ENCODE assay signal across 15 cellular contexts in the genomic region with DNA sequence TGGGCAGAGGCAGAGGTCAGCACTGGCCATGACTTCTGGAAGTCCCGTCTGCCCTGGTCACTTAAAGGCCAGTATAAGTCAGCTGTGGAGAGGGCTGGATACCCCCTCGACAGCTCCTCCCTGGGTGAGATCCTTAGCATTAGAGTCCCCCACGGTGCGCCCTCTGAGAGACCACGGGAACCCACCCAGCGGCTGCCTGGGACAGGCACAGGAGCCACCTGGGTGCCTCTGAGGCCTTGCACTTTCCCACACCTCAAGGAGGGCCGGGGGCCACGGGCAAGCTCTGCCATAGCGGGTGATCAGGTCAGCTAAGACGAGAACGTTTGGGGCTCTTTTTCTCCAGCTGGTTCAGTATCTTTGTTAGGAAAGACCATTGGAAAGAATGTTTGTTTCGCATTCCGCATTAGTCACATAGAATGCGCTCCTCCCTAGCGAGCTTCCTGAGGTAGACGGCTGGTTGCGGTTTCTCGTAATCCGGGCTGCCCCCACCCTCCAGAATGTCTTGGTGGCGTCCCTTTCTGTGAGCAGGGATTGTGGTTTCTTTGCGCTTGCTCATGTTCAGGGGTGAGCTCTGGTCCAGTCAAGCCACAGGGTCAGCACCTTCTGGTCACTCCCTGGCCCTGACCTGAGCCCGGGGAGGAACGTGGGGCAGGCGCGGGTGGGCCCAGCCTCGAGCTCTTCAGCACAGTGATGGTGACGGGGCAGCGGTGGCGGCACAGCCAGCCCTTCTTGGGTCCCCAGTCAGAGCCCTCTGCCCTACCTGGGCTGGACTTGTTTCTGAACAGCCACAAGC. TPM values are rescaled to one million over a fixed set of nuclear protein-coding genes. Genes with fewer than 3 reads are reported as not detected.
A peak's percentile ranks its signal among the peaks of the same experiment; 100 is the strongest.
DNase-seq lines count a peak whose midpoint lies in the region; ATAC-seq and TF ChIP-seq lines count a peak whose summit lies in the region.
"Had no signal": no experiment of that assay in that cellular context is flagged by ENCODE, and none has a peak within 500 bp of the region (broad histone marks: within the 10 kb centered on the region; RNA-seq: fewer than 3 reads in every experiment).

No MANE protein-coding gene starts in this region.

- peak overlapping the region; percentile 69 for H3K27ac ChIP-seq in ACC112 (ENCODE audit: low read depth, low read length)
- no peak overlapping the region for H3K27ac ChIP-seq in IMR-90 (ENCODE audit: insufficient read depth, low read length)
- H3K27ac ChIP-seq: esophagus squamous epithelium, SK-N-MC, upper lobe of left lung had no signal

- peak overlapping the region; percentile 5; the same call in 1 of the 2 replicates for H3K4ac ChIP-seq in IMR-90 (ENCODE audit: low read depth, low read length)

- no peak overlapping the region for H3K4me2 ChIP-seq in IMR-90 (ENCODE audit: low read depth, low read length)

- peaks cover 11% of the 10 kb centered on the region for H3K4me1 ChIP-seq in ACC112 (ENCODE audit: control insufficient read depth, insufficient read depth, low read length, unreplicated experiment)
- H3K4me1 ChIP-seq in IMR-90 (ENCODE audit: control insufficient read depth, insufficient read depth, low read length), result peaks cover 2% of the 10 kb centered on the region; the same call in 1 of the 2 replicates
- H3K4me1 ChIP-seq: upper lobe of left lung had no signal

- 98% methylated on average over 8 of the region's 29 CpGs; no CpG with 5 or more reads in 1 of the 2 experiments for WGBS in IMR-90 (ENCODE audit: extremely low coverage in 2 of 2, insufficient read length in 1 of 2), 2 experiments

- 0 out of 2 replicates have a peak overlapping the region, but pooled peaks have one; percentile 1 for H3K14ac ChIP-seq in IMR-90 (replicated peaks; ENCODE audit: low read depth, low read length)

- H2BK120ac ChIP-seq in IMR-90 (ENCODE audit: low read depth, low read length), result no peak overlapping the region

- H3K4me3 ChIP-seq in ACC112 (ENCODE audit: low read depth, low read length), result no peak overlapping the region
- no peak overlapping the region for H3K4me3 ChIP-seq in IMR-90 (ENCODE audit: insufficient read depth, low read depth, low read length)
- H3K4me3 ChIP-seq in cardiac fibroblast (replicated peaks in 1 of 2; ENCODE audit: low read depth in 2 of 2, low read length in 2 of 2), result no peak overlapping the region
- H3K4me3 ChIP-seq: esophagus squamous epithelium, SK-N-MC, upper lobe of left lung had no signal

- no peak overlapping the region for H2BK5ac ChIP-seq in IMR-90 (ENCODE audit: low read depth, low read length, poor library complexity, severe bottlenecking)

- intact Hi-C loops in IMR-90 (cut with micrococcal nuclease), result no loop called here

- H3K9me1 ChIP-seq in IMR-90 (ENCODE audit: insufficient read depth, low read length), result peaks cover 6% of the 10 kb centered on the region; the same call in 1 of the 2 replicates

- no peak overlapping the region for H2AFZ ChIP-seq in ACC112 (ENCODE audit: low read length, unreplicated experiment)
- peak overlapping the region; percentile 23 for H2AFZ ChIP-seq in IMR-90 (replicated peaks; ENCODE audit: low read length, poor library complexity)

- H3K9ac ChIP-seq in IMR-90 (ENCODE audit: low read depth, low read length), result no peak overlapping the region

- peaks cover 10 to 40% of the 10 kb centered on the region in 2 experiments; a peak in 2 of 4 replicates for H3K79me1 ChIP-seq in IMR-90 (ENCODE audit: low read depth in 1 of 2, low read length in 2 of 2)

- TF ChIP-seq CTCF in IMR-90 (conservative IDR thresholded peaks at IDR 0.05; ENCODE audit: low read depth, low read length), result no peak
- TF ChIP-seq CTCF in cardiac fibroblast (IDR thresholded peaks at IDR 0.05; ENCODE audit: low read depth, low read length), result no peak

- in situ Hi-C loops in IMR-90 (cut with MboI; ENCODE audit: low sequenced_read_pairs), result no loop called here

- H4K5ac ChIP-seq in IMR-90 (ENCODE audit: low read depth, low read length), result no peak overlapping the region

- H4K8ac ChIP-seq in IMR-90 (ENCODE audit: low read depth in 2 of 2, low read length in 2 of 2), result peak overlapping the region in 1 of 2 experiments; percentile 47; a peak in 1 of 4 replicates

- no peak for TF ChIP-seq POLR2A in IMR-90 (IDR thresholded peaks at IDR 0.05; ENCODE audit: low read depth, low read length)

- no peak overlapping the region for H3K23ac ChIP-seq in IMR-90 (ENCODE audit: low read depth, low read length)

- BruUV-seq in IMR-90 (replicated peaks; lab: Mats Ljungman, UMichigan), result no TSS peak

- peaks cover 3% of the 10 kb centered on the region for H3K79me2 ChIP-seq in ACC112 (ENCODE audit: control insufficient read depth, insufficient read depth, low read length, unreplicated experiment)

- POLR2A ChIA-PET in IMR-90 (lab: Charles Lee; ENCODE audit: unreplicated experiment), result interaction anchor here (0.8 kb wide), 1 partner anchor 38 kb away, joined by 5 read pairs; no protein-coding TSS in a partner anchor

- no peak for TF ChIP-seq RAD21 in IMR-90 (IDR thresholded peaks at IDR 0.05; ENCODE audit: low read length)

- ATAC-seq in IMR-90 (ENCODE audit: low read depth) (no peak), GM21717 (IDR thresholded peaks at IDR 0.05; ENCODE audit: unreplicated experiment) (no peak), GM18907 (IDR thresholded peaks at IDR 0.05; ENCODE audit: unreplicated experiment) (no peak)

- no peaks in the 10 kb centered on the region for H3K9me3 ChIP-seq in IMR-90 (ENCODE audit: control insufficient read depth, insufficient read depth, low read length)
- H3K9me3 ChIP-seq: esophagus squamous epithelium, upper lobe of left lung had no signal

- no peak overlapping the region for H3K18ac ChIP-seq in IMR-90 (ENCODE audit: low read depth, low read length)

- H3K27me3 ChIP-seq in ACC112 (ENCODE audit: insufficient read depth, low read length) (no peaks in the 10 kb centered on the region), IMR-90 (ENCODE audit: control insufficient read depth, insufficient read depth, low read length) (no peaks in the 10 kb centered on the region)
- H3K27me3 ChIP-seq: esophagus squamous epithelium, upper lobe of left lung had no signal

- no peak overlapping the region for H2BK20ac ChIP-seq in IMR-90 (ENCODE audit: low read depth, low read length)

- dilution Hi-C loops in IMR-90 (cut with HindIII; ENCODE audit: low sequenced_read_pairs, unreplicated experiment), result no loop called here

- H2AK9ac ChIP-seq in IMR-90 (replicated peaks; ENCODE audit: low read depth, low read length, poor library complexity), result peak overlapping the region; percentile 76

- H4K20me1 ChIP-seq in IMR-90 (ENCODE audit: insufficient read depth, low read length), result peaks cover 13% of the 10 kb centered on the region

- no peak overlapping the region; the same call in 1 of the 2 replicates for H3K56ac ChIP-seq in IMR-90 (ENCODE audit: extremely low read depth, insufficient read depth, low read length)

- no peak overlapping the region for H2AK5ac ChIP-seq in IMR-90 (ENCODE audit: low read depth, low read length)

- H3K36me3 ChIP-seq in ACC112 (ENCODE audit: insufficient read depth, low read length) (no peaks in the 10 kb centered on the region; the same call in 1 of the 2 replicates), IMR-90 (ENCODE audit: control insufficient read depth, insufficient read depth, low read length) (peaks cover 58% of the 10 kb centered on the region)

- CTCF ChIA-PET in IMR-90 (lab: Yijun Ruan, JAX), result interaction anchor here (1.4 kb wide), 1 partner anchor 40 kb away, joined by 7 read pairs; a partner anchor contains a TSS

- DNase-seq in IMR-90, result peak; percentile 53
- DNase-seq in cardiac fibroblast (ENCODE audit: low read depth in 2 of 2), result peak; percentile 65 to 84
- DNase-seq in myocyte (ENCODE audit: low read depth), result peak; percentile 97
- DNase-seq in NCI-H2081 treated with DMSO at 0.1 percent for 48 hours (lab: John Stamatoyannopoulos, UW), result no peak
- no peak for DNase-seq in DMS153 treated with DMSO at 0.1 percent for 48 hours (lab: John Stamatoyannopoulos, UW; ENCODE audit: unreplicated experiment)
- DNase-seq: activated CD4-positive, alpha-beta T cell treated with anti-CD3 and anti-CD28 coated beads for 48 hours; caudate nucleus; esophagus squamous epithelium; naive B cell; NCI-H526 treated with DMSO at 0.1 percent for 48 hours had no signal

- no peak overlapping the region for H2BK15ac ChIP-seq in IMR-90 (ENCODE audit: low read depth, low read length)

- H4K91ac ChIP-seq in IMR-90 (ENCODE audit: insufficient read depth, low read depth, low read length), result 0 out of 2 replicates have a peak overlapping the region, but pooled peaks have one; percentile 16

TF ChIP-seq in IMR-90, 13 proteins besides CTCF, POLR2A, EP300 and RAD21:
- TF ChIP-seq MAZ (IDR thresholded peaks at IDR 0.05; ENCODE audit: borderline replicate concordance, low read depth, low read length), result peak; percentile 77; the same call in 1 of the 2 replicates
- no peak for TF ChIP-seq SMC3 (IDR thresholded peaks at IDR 0.05; ENCODE audit: low read depth, low read length)

RNA-seq across cellular contexts. Expression of a gene that starts 25.2 kb away (rescaled TPM):
- total RNA-seq in IMR-90 (2012; rRNA removed), result 12.7 and 15.3 TPM in 2 replicates
- 41.2 and 61.6 TPM in 2 replicates for polyA plus RNA-seq in IMR-90 (2012; rRNA removed)
- polyA plus RNA-seq in IMR-90 (2012; cell fraction: cytosol; rRNA removed), result 33.9 and 84.6 TPM in 2 replicates
- 163 and 393 TPM in 2 replicates for polyA plus RNA-seq in IMR-90 (2012; cell fraction: nucleus; rRNA removed; ENCODE audit: low replicate concordance)
- 51.2 and 61.2 TPM in 2 replicates for total RNA-seq in myocyte
- polyA plus RNA-seq in myocyte (2012), result 56.2 TPM

RNA-seq across cellular contexts. Expression of a gene that starts 26.5 kb away (rescaled TPM):
- 1.3 and 1.4 TPM in 2 replicates for total RNA-seq in IMR-90 (2012; rRNA removed)
- polyA plus RNA-seq in IMR-90 (2012; rRNA removed), result 9.6 and 11.1 TPM in 2 replicates
- 2.9 and 4.0 TPM in 2 replicates for polyA plus RNA-seq in IMR-90 (2012; cell fraction: cytosol; rRNA removed)
- 68.1 and 156 TPM in 2 replicates for polyA plus RNA-seq in IMR-90 (2012; cell fraction: nucleus; rRNA removed; ENCODE audit: low replicate concordance)
- 15.0 and 17.2 TPM in 2 replicates for total RNA-seq in myocyte
- 8.7 TPM for polyA plus RNA-seq in myocyte (2012)

RNA-seq across cellular contexts. Expression of a gene that starts 26.8 kb away (rescaled TPM):
- total RNA-seq in IMR-90 (2012; rRNA removed), result 68.5 and 73.3 TPM in 2 replicates
- 80.4 and 87.2 TPM in 2 replicates for polyA plus RNA-seq in IMR-90 (2012; rRNA removed)
- polyA plus RNA-seq in IMR-90 (2012; cell fraction: cytosol; rRNA removed), result 85.4 and 140 TPM in 2 replicates
- polyA plus RNA-seq in IMR-90 (2012; cell fraction: nucleus; rRNA removed; ENCODE audit: low replicate concordance), result 69.2 and 93.1 TPM in 2 replicates
- 152 TPM in 2 replicates for total RNA-seq in myocyte
- 113 TPM for polyA plus RNA-seq in myocyte (2012)

RNA-seq across cellular contexts. Expression of a gene that starts 36.3 kb away (rescaled TPM):
- 9.1 and 10.6 TPM in 2 replicates for total RNA-seq in IMR-90 (2012; rRNA removed)
- polyA plus RNA-seq in IMR-90 (2012; rRNA removed), result 30.8 and 34.0 TPM in 2 replicates
- polyA plus RNA-seq in IMR-90 (2012; cell fraction: cytosol; rRNA removed), result 24.8 and 37.1 TPM in 2 replicates
- 165 and 400 TPM in 2 replicates for polyA plus RNA-seq in IMR-90 (2012; cell fraction: nucleus; rRNA removed; ENCODE audit: low replicate concordance)
- 27.0 and 39.6 TPM in 2 replicates for total RNA-seq in myocyte
- 31.1 TPM for polyA plus RNA-seq in myocyte (2012)

RNA-seq across cellular contexts. Expression of a gene that starts 36.7 kb away (rescaled TPM):
- 51.1 and 131 TPM in 2 replicates for total RNA-seq in IMR-90 (2012; rRNA removed)
- 62.6 and 75.9 TPM in 2 replicates for polyA plus RNA-seq in IMR-90 (2012; rRNA removed)
- 64.6 and 131 TPM in 2 replicates for polyA plus RNA-seq in IMR-90 (2012; cell fraction: cytosol; rRNA removed)
- 50.7 and 143 TPM in 2 replicates for polyA plus RNA-seq in IMR-90 (2012; cell fraction: nucleus; rRNA removed; ENCODE audit: low replicate concordance)
- total RNA-seq in myocyte, result 114 and 157 TPM in 2 replicates
- polyA plus RNA-seq in myocyte (2012), result 52.1 TPM

Comparison
In these comparisons a context has a peak if more than half of its experiments do, and no peak if none do; other contexts are left out.
1. DNase-seq: peak in IMR-90 (single experiment), cardiac fibroblast (2 of 2) and myocyte (single experiment); none in NCI-H2081 treated with DMSO at 0.1 percent for 48 hours (single experiment) and DMS153 treated with DMSO at 0.1 percent for 48 hours (single experiment).